In the genomic region with DNA sequence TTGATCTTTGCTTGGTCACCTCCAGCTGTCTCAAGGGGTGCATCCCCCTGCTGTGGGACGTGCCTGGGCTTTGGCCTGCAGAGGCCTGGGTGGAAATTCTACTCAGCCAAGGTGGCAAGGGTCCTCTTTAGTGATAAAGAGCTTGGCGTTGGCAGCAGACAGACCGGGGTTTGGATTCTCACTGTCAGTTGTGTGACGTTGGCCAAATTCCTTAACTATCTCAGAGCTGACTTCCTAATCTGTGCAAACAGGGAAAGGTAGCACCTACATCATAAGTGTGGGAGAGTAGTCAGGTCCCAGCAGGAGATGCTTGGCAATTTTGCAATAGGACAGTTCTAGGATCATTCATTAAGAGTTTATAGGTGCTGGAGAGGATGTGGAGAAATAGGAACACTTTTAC, we compare ENCODE assay signal across 29 cellular contexts.
"Had no signal": no experiment of that assay in that cellular context is flagged by ENCODE, and none has a peak within 500 bp of the region (broad histone marks: within the 10 kb centered on the region; RNA-seq: fewer than 3 reads in every experiment).

No MANE protein-coding gene starts in this region.

- ATAC-seq: activated CD8-positive, alpha-beta T cell treated with anti-CD3 and anti-CD28 coated beads for 36 hours; activated T-cell treated with anti-CD3 and anti-CD28 coated beads, Interleukin-2, amount 50 U/mL, for 4 hours; activated T-helper 17 cell treated with anti-CD3 and anti-CD28 coated beads, Interleukin-2, amount 50 U/mL, for 72 hours; body of pancreas; foreskin keratinocyte; gastrocnemius medialis had no signal

- H3K9me3 Mint-ChIP-seq: activated CD8-positive, alpha-beta T cell treated with anti-CD3 and anti-CD28 coated beads for 36 hours; activated T-cell treated with anti-CD3 and anti-CD28 coated beads, Interleukin-2, amount 50 U/mL, for 4 hours; dendritic cell treated with granulocyte-macrophage colony-stimulating factor and Interleukin-4, amounts not matched to agents 40 ng/mL and 50 ng/mL, for 4 days had no signal

- H3K27ac Mint-ChIP-seq: activated CD8-positive, alpha-beta T cell treated with anti-CD3 and anti-CD28 coated beads for 36 hours; activated naive CD8-positive, alpha-beta T cell; activated T-helper 17 cell treated with anti-CD3 and anti-CD28 coated beads, Interleukin-2, amount 50 U/mL, for 72 hours; dendritic cell treated with granulocyte-macrophage colony-stimulating factor and Interleukin-4, amounts not matched to agents 40 ng/mL and 50 ng/mL, for 4 days had no signal

- H3K27me3 Mint-ChIP-seq: activated CD8-positive, alpha-beta T cell treated with anti-CD3 and anti-CD28 coated beads for 36 hours had no signal

- H3K4me3 Mint-ChIP-seq: activated CD8-positive, alpha-beta T cell treated with anti-CD3 and anti-CD28 coated beads for 36 hours; activated naive CD8-positive, alpha-beta T cell; activated T-cell treated with anti-CD3 and anti-CD28 coated beads, Interleukin-2, amount 50 U/mL, for 4 hours; activated T-helper 17 cell treated with anti-CD3 and anti-CD28 coated beads, Interleukin-2, amount 50 U/mL, for 72 hours; central memory CD8-positive, alpha-beta T cell; dendritic cell treated with granulocyte-macrophage colony-stimulating factor and Interleukin-4, amounts not matched to agents 40 ng/mL and 50 ng/mL, for 4 days had no signal

- H3K4me1 Mint-ChIP-seq: activated T-helper 17 cell treated with anti-CD3 and anti-CD28 coated beads, Interleukin-2, amount 50 U/mL, for 72 hours; central memory CD8-positive, alpha-beta T cell had no signal

- H3K9me3 ChIP-seq: body of pancreas, esophagus muscularis mucosa, gastrocnemius medialis had no signal

- DNase-seq: activated CD4-positive, alpha-beta T cell treated with anti-CD3 and anti-CD28 coated beads for 48 hours; activated CD4-positive, alpha-beta T cell treated with anti-CD3 and anti-CD28 coated beads, Interleukin-2, amount 50 U/mL, for 1 hour; activated CD4-positive, alpha-beta T cell treated with anti-CD3 and anti-CD28 coated beads, Interleukin-2, amount 50 U/mL, for 48 hours; activated CD4-positive, CD25-positive, alpha-beta regulatory T cell; activated CD4-positive, CD25-positive, alpha-beta regulatory T cell treated with anti-CD3 and anti-CD28 coated beads, Interleukin-2, amount 50 U/mL, for 72 hours; activated CD8-positive, alpha-beta memory T cell treated with anti-CD3 and anti-CD28 coated beads for 24 hours; activated CD8-positive, alpha-beta T cell treated with anti-CD3 and anti-CD28 coated beads for 36 hours; activated effector memory CD4-positive, alpha-beta T cell treated with Interleukin-2 at 50 U/mL for 16 hours; activated gamma-delta T cell treated with Interleukin-2 at 50 U/mL for 16 hours; activated naive CD4-positive, alpha-beta T cell treated with anti-CD3 and anti-CD28 coated beads, Interleukin-2, amount 50 U/mL, for 16 hours; activated naive CD4-positive, alpha-beta T cell treated with Interleukin-2 at 50 U/mL for 16 hours; activated T-cell treated with anti-CD3 and anti-CD28 coated beads, Interleukin-2, amount 50 U/mL, for 4 hours; amygdala; aorta; body of pancreas; dorsolateral prefrontal cortex; effector memory CD4-positive, alpha-beta T cell; erythroblast; foreskin keratinocyte; gastrocnemius medialis; glutamatergic neuron; T-helper 2 cell had no signal

- H3K27me3 ChIP-seq: body of pancreas, cardiac muscle cell, esophagus muscularis mucosa, foreskin keratinocyte, gastrocnemius medialis had no signal

- H3K4me3 ChIP-seq: body of pancreas, cardiac muscle cell, coronary artery, dorsolateral prefrontal cortex, esophagus muscularis mucosa, gastrocnemius medialis had no signal

- H3K36me3 Mint-ChIP-seq: activated naive CD8-positive, alpha-beta T cell had no signal

- H3K4me1 ChIP-seq: body of pancreas, foreskin keratinocyte, gastrocnemius medialis had no signal

- H3K36me3 ChIP-seq: cardiac muscle cell, esophagus muscularis mucosa, gastrocnemius medialis had no signal

- H3K27ac ChIP-seq: body of pancreas, cardiac muscle cell, coronary artery, dorsolateral prefrontal cortex, esophagus muscularis mucosa, foreskin keratinocyte, gastrocnemius medialis had no signal
